In genomic region chr12:17239874-17240273, GRCh38 we compare ENCODE assay signal across 11 cellular contexts.
"Had no signal": no experiment of that assay in that cellular context is flagged by ENCODE, and none has a peak within 500 bp of the region (broad histone marks: within the 10 kb centered on the region; RNA-seq: fewer than 3 reads in every experiment).

No MANE protein-coding gene starts in this region.

- ATAC-seq: GM23338, HCT116 had no signal

- H3K4me3 Mint-ChIP-seq: GM23338, H9, HFFc6 had no signal

- H3K9ac ChIP-seq: GM23248 had no signal

- H3K9me3 Mint-ChIP-seq: GM23338 had no signal

- H3K4me1 ChIP-seq: HAP-1 had no signal

- H3K4me2 ChIP-seq: GM23338 had no signal

- H3K27ac Mint-ChIP-seq: GM23338, H9, HFFc6 had no signal

- H3K36me3 ChIP-seq: HAP-1 had no signal

- H3K4me3 ChIP-seq: GM23248, GM23338, HAP-1 had no signal

- DNase-seq: GM23248, GOT3, H7, H9, HCEC 1CT, HFFc6 had no signal

- H2AFZ ChIP-seq: GM23248, GM23338 had no signal

- FAIRE-seq: H1, H54 had no signal

- H3K27ac ChIP-seq: GM23248 had no signal

- H3K9me3 ChIP-seq: HAP-1 had no signal
